ENCODE assay signal across 9 cellular contexts in the genomic region with DNA sequence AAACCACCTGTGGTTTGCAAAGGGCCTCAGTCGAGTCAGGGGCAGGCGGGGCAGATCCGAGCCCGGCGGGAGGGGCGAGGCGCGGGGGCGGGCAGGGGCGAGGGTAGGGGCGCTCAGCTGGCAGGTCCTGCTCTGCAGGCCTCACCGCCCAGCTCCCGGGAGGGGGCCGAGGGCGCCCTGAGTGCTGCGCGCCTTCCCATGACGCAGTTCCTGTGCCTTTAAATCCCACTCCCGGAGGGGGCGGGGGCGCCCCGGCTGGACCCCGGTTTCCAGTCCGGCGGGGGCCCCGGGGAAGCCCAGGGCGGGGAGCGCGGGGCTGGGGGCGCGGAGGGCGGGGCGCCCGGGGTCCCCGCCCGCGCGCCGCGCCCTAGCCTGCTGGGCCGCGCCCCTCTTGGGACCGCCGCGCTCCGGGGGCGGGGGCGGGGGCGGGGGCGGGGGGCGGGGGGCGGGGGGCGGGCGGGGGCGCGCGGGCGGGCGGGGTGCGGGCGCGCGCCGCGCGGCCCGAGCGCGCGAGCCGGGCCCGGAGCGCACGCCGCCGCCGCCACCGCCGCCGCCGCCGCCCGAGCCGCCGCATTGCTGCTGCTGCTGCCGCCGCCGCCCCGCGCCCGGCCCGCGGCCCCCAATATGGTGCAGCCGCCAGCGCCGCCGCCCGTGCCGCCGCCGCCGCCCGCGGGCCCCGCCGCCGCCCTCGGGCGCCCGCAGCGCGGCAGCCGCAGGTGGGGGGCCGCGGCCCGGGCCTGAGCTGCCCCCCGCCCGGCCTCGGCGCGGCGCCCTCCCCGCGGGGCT. TPM values are rescaled to one million over a fixed set of nuclear protein-coding genes. Genes with fewer than 3 reads are reported as not detected.
DNase-seq lines count a peak whose midpoint lies in the region; ATAC-seq and TF ChIP-seq lines count a peak whose summit lies in the region.
"Had no signal": no experiment of that assay in that cellular context is flagged by ENCODE, and none has a peak within 500 bp of the region (broad histone marks: within the 10 kb centered on the region; RNA-seq: fewer than 3 reads in every experiment).

A gene (plus strand): TSS at position 504 of the 786 bp plus-strand sequence. CDS start 639 bp downstream, outside the sequence.

- no peak for TF ChIP-seq CTCF in esophagus muscularis mucosa (IDR thresholded peaks at IDR 0.05)

- peaks cover 60% of the 10 kb centered on the region for H3K27me3 Mint-ChIP-seq in activated CD4-positive, alpha-beta memory T cell treated with anti-CD3 and anti-CD28 coated beads for 36 hours
- peaks cover 63% of the 10 kb centered on the region for H3K27me3 Mint-ChIP-seq in activated CD4-positive, alpha-beta memory T cell treated with anti-CD3 and anti-CD28 coated beads, Interleukin-2, amount 10 ng/mL, durations not matched to agents 7 days and 5 days
- peaks cover 60 to 72% of the 10 kb centered on the region in 2 donors for H3K27me3 Mint-ChIP-seq in stimulated activated naive B cell treated with anti-CD40 and anti-IgM and Interleukin-4, amounts not matched to agents 10 μg/mL and 1 μg/mL and 100 μg/mL, for 72 hours

- no peak within 1 kb of the TSS for H3K27ac Mint-ChIP-seq in activated CD4-positive, alpha-beta memory T cell treated with anti-CD3 and anti-CD28 coated beads for 36 hours
- no peak within 1 kb of the TSS for H3K27ac Mint-ChIP-seq in activated CD4-positive, alpha-beta memory T cell treated with anti-CD3 and anti-CD28 coated beads, Interleukin-2, amount 10 ng/mL, durations not matched to agents 7 days and 5 days
- H3K27ac Mint-ChIP-seq in stimulated activated naive B cell treated with anti-CD40 and anti-IgM and Interleukin-4, amounts not matched to agents 10 μg/mL and 1 μg/mL and 100 μg/mL, for 72 hours, result no peak within 1 kb of the TSS

- peaks cover 10% of the 10 kb centered on the region for H3K4me1 Mint-ChIP-seq in activated CD4-positive, alpha-beta memory T cell treated with anti-CD3 and anti-CD28 coated beads for 36 hours (ENCODE audit: low read depth)
- H3K4me1 Mint-ChIP-seq in activated CD4-positive, alpha-beta memory T cell treated with anti-CD3 and anti-CD28 coated beads, Interleukin-2, amount 10 ng/mL, durations not matched to agents 7 days and 5 days, result peaks cover 8% of the 10 kb centered on the region
- H3K4me1 Mint-ChIP-seq in stimulated activated naive B cell treated with anti-CD40 and anti-IgM and Interleukin-4, amounts not matched to agents 10 μg/mL and 1 μg/mL and 100 μg/mL, for 72 hours, result peaks cover 5 to 16% of the 10 kb centered on the region in 2 donors

- H3K9me3 Mint-ChIP-seq in activated CD4-positive, alpha-beta memory T cell treated with anti-CD3 and anti-CD28 coated beads for 36 hours, result peaks cover 4% of the 10 kb centered on the region
- H3K9me3 Mint-ChIP-seq in activated CD4-positive, alpha-beta memory T cell treated with anti-CD3 and anti-CD28 coated beads, Interleukin-2, amount 10 ng/mL, durations not matched to agents 7 days and 5 days, result no peaks in the 10 kb centered on the region
- H3K9me3 Mint-ChIP-seq in stimulated activated naive B cell treated with anti-CD40 and anti-IgM and Interleukin-4, amounts not matched to agents 10 μg/mL and 1 μg/mL and 100 μg/mL, for 72 hours, result peaks cover 0 to 4% of the 10 kb centered on the region in 2 donors

- H3K27ac ChIP-seq in esophagus muscularis mucosa (replicated peaks in 1 of 4), result no peak within 1 kb of the TSS

- H3K4me3 ChIP-seq in esophagus muscularis mucosa, result peak within 1 kb of the TSS; percentile 25 to 37 (median 32)

- POLR2A ChIA-PET in activated CD4-positive, alpha-beta memory T cell treated with anti-CD3 and anti-CD28 coated beads for 36 hours (lab: Charles Lee), result no interaction called here
- POLR2A ChIA-PET in activated CD4-positive, alpha-beta memory T cell treated with anti-CD3 and anti-CD28 coated beads, Interleukin-2, amount 10 ng/mL, durations not matched to agents 7 days and 5 days (lab: Charles Lee), result no interaction called here

- peaks cover 2 to 25% (median 17%) of the 10 kb centered on the region in 4 donors for H3K4me1 ChIP-seq in esophagus muscularis mucosa

- peaks cover 0 to 7% (median 3%) of the 10 kb centered on the region in 4 donors for H3K9me3 ChIP-seq in esophagus muscularis mucosa

- H3K4me3 Mint-ChIP-seq in activated CD4-positive, alpha-beta memory T cell treated with anti-CD3 and anti-CD28 coated beads for 36 hours, result peak within 1 kb of the TSS; percentile 62
- H3K4me3 Mint-ChIP-seq in activated CD4-positive, alpha-beta memory T cell treated with anti-CD3 and anti-CD28 coated beads, Interleukin-2, amount 10 ng/mL, durations not matched to agents 7 days and 5 days, result no peak within 1 kb of the TSS
- peak within 1 kb of the TSS; percentile 68 to 74 for H3K4me3 Mint-ChIP-seq in stimulated activated naive B cell treated with anti-CD40 and anti-IgM and Interleukin-4, amounts not matched to agents 10 μg/mL and 1 μg/mL and 100 μg/mL, for 72 hours

- no peaks in the 10 kb centered on the region for H3K36me3 ChIP-seq in esophagus muscularis mucosa

- H3K36me3 Mint-ChIP-seq in activated CD4-positive, alpha-beta memory T cell treated with anti-CD3 and anti-CD28 coated beads for 36 hours, result no peaks in the 10 kb centered on the region
- H3K36me3 Mint-ChIP-seq in activated CD4-positive, alpha-beta memory T cell treated with anti-CD3 and anti-CD28 coated beads, Interleukin-2, amount 10 ng/mL, durations not matched to agents 7 days and 5 days (ENCODE audit: low read depth), result no peaks in the 10 kb centered on the region
- H3K36me3 Mint-ChIP-seq in stimulated activated naive B cell treated with anti-CD40 and anti-IgM and Interleukin-4, amounts not matched to agents 10 μg/mL and 1 μg/mL and 100 μg/mL, for 72 hours, result peaks cover 0 to 3% of the 10 kb centered on the region in 2 donors

- H3K27me3 ChIP-seq in esophagus muscularis mucosa, result peaks cover 0 to 89% (median 34%) of the 10 kb centered on the region in 4 donors

- WGBS in esophagus muscularis mucosa, result no CpG with 5 or more reads among the region's 124 CpGs

- intact Hi-C loops in activated CD4-positive, alpha-beta memory T cell treated with anti-CD3 and anti-CD28 coated beads for 36 hours (cut with micrococcal nuclease), result no loop called here
- intact Hi-C loops in esophagus muscularis mucosa (cut with DNase I), result no loop called here

- no peak for TF ChIP-seq EP300 in esophagus muscularis mucosa (IDR thresholded peaks at IDR 0.05)

- CTCF ChIA-PET in activated CD4-positive, alpha-beta memory T cell treated with anti-CD3 and anti-CD28 coated beads for 36 hours (lab: Charles Lee), result interaction anchor here (0.6 kb wide), 1 partner anchor 22 kb away, joined by 3 read pairs; no protein-coding TSS in a partner anchor
- CTCF ChIA-PET in activated CD4-positive, alpha-beta memory T cell treated with anti-CD3 and anti-CD28 coated beads, Interleukin-2, amount 10 ng/mL, durations not matched to agents 7 days and 5 days (lab: Charles Lee), result no interaction called here

- no peak for TF ChIP-seq POLR2A in esophagus muscularis mucosa (IDR thresholded peaks at IDR 0.05; ENCODE audit: low read depth)

- no peak for ATAC-seq in stimulated activated naive B cell treated with anti-CD40 and anti-IgM and Interleukin-4, amounts not matched to agents 10 μg/mL and 1 μg/mL and 100 μg/mL, for 72 hours (replicated peaks)
- no peak for ATAC-seq in HG03139 (IDR thresholded peaks at IDR 0.05; ENCODE audit: unreplicated experiment)
- ATAC-seq: Panc1 had no signal

- no peak for DNase-seq in activated CD4-positive, alpha-beta memory T cell treated with anti-CD3 and anti-CD28 coated beads for 36 hours
- DNase-seq in activated CD4-positive, alpha-beta memory T cell treated with anti-CD3 and anti-CD28 coated beads, Interleukin-2, amount 10 ng/mL, durations not matched to agents 7 days and 5 days, result no peak
- DNase-seq in NCI-H526 (lab: John Stamatoyannopoulos, UW) (peak; percentile 15 to 81), esophagus muscularis mucosa (ENCODE audit: extremely low spot score) (no peak), SHP77 treated with DMSO at 0.1 percent for 48 hours (lab: John Stamatoyannopoulos, UW) (no peak), hippocampal formation (lab: John Stamatoyannopoulos, UW) (no peak)
- no peak for DNase-seq in stimulated activated naive B cell treated with anti-CD40 and anti-IgM and Interleukin-4, amounts not matched to agents 10 μg/mL and 1 μg/mL and 100 μg/mL, for 72 hours

RNA-seq across cellular contexts. Expression of the gene that starts here (rescaled TPM):
- total RNA-seq in activated CD4-positive, alpha-beta memory T cell treated with anti-CD3 and anti-CD28 coated beads for 36 hours, result under 1 TPM; 0.07 to 0.12 TPM
- total RNA-seq in activated CD4-positive, alpha-beta memory T cell treated with anti-CD3 and anti-CD28 coated beads, Interleukin-2, amount 10 ng/mL, durations not matched to agents 7 days and 5 days, result not detected
- 1 to 10 TPM in 1 of 4 donors, under 1 TPM in 3; 0.42 to 2.2 (median 0.54) TPM for total RNA-seq in esophagus muscularis mucosa

Comparison
In these comparisons a context has a peak if more than half of its experiments do, and no peak if none do; other contexts are left out.
1. DNase-seq: peak in NCI-H526 (2 of 2); none in activated CD4-positive, alpha-beta memory T cell treated with anti-CD3 and anti-CD28 coated beads for 36 hours (single experiment), activated CD4-positive, alpha-beta memory T cell treated with anti-CD3 and anti-CD28 coated beads, Interleukin-2, amount 10 ng/mL, durations not matched to agents 7 days and 5 days (single experiment), esophagus muscularis mucosa (single experiment), stimulated activated naive B cell treated with anti-CD40 and anti-IgM and Interleukin-4, amounts not matched to agents 10 μg/mL and 1 μg/mL and 100 μg/mL, for 72 hours (single experiment), SHP77 treated with DMSO at 0.1 percent for 48 hours (single experiment) and hippocampal formation (0 of 2).